In genomic region chr17:51014129-51014528, GRCh38 we compare ENCODE assay signal across 29 cellular contexts.
"Had no signal": no experiment of that assay in that cellular context is flagged by ENCODE, and none has a peak within 500 bp of the region (broad histone marks: within the 10 kb centered on the region; RNA-seq: fewer than 3 reads in every experiment).

No MANE protein-coding gene starts in this region.

- DNase-seq: activated CD4-positive, alpha-beta T cell treated with anti-CD3 and anti-CD28 coated beads for 48 hours; activated CD4-positive, alpha-beta T cell treated with anti-CD3 and anti-CD28 coated beads, Interleukin-2, amount 50 U/mL, for 48 hours; activated CD8-positive, alpha-beta memory T cell treated with anti-CD3 and anti-CD28 coated beads for 24 hours; activated gamma-delta T cell; activated naive CD4-positive, alpha-beta T cell treated with anti-CD3 and anti-CD28 coated beads, Interleukin-2, amount 10 ng/mL, durations not matched to agents 7 days and 5 days; activated naive CD8-positive, alpha-beta T cell treated with anti-CD3 and anti-CD28 coated beads, Interleukin-2, amount 10 ng/mL, durations not matched to agents 7 days and 5 days; brain microvascular endothelial cell; effector CD4-positive, alpha-beta T cell; foreskin melanocyte; islet precursor cell; left cardiac atrium; left ventricle myocardium superior; naive thymus-derived CD8-positive, alpha-beta T cell; nucleus accumbens; posterior cingulate gyrus; right cardiac atrium; stimulated activated CD4-positive, alpha-beta T cell treated with anti-CD3 and anti-CD28 coated beads, Interleukin-15, amount 100 ng/mL, for 24 hours; stimulated activated CD4-positive, alpha-beta T cell treated with anti-CD3 and anti-CD28 coated beads, Interleukin-2, amount 100 ng/mL, for 24 hours; stimulated activated naive CD4-positive, alpha-beta T cell; T-helper 17 cell; T1000; trophoblast cell; WERI-Rb-1 had no signal

- H3K4me1 Mint-ChIP-seq: activated naive CD4-positive, alpha-beta T cell treated with anti-CD3 and anti-CD28 coated beads, Interleukin-2, amount 10 ng/mL, durations not matched to agents 7 days and 5 days had no signal

- H3K9me3 Mint-ChIP-seq: activated naive CD4-positive, alpha-beta T cell treated with anti-CD3 and anti-CD28 coated beads, Interleukin-2, amount 10 ng/mL, durations not matched to agents 7 days and 5 days; activated naive CD8-positive, alpha-beta T cell treated with anti-CD3 and anti-CD28 coated beads, Interleukin-2, amount 10 ng/mL, durations not matched to agents 7 days and 5 days; dendritic cell treated with granulocyte-macrophage colony-stimulating factor and Interleukin-4, amounts not matched to agents 40 ng/mL and 50 ng/mL, for 4 days; naive thymus-derived CD8-positive, alpha-beta T cell; neural crest cell had no signal

- H3K27me3 ChIP-seq: brain microvascular endothelial cell, esophagus muscularis mucosa, vagina had no signal

- H3K27ac Mint-ChIP-seq: activated naive CD4-positive, alpha-beta T cell treated with anti-CD3 and anti-CD28 coated beads, Interleukin-2, amount 10 ng/mL, durations not matched to agents 7 days and 5 days; activated naive CD8-positive, alpha-beta T cell treated with anti-CD3 and anti-CD28 coated beads, Interleukin-2, amount 10 ng/mL, durations not matched to agents 7 days and 5 days had no signal

- H3K27ac ChIP-seq: brain microvascular endothelial cell, esophagus muscularis mucosa, thoracic aorta, vagina, WERI-Rb-1 had no signal

- ATAC-seq: activated CD4-positive, CD25-positive, alpha-beta regulatory T cell treated with anti-CD3 and anti-CD28 coated beads, Interleukin-2, amount 50 U/mL, for 24 hours; left cardiac atrium; left ventricle myocardium superior; naive thymus-derived CD8-positive, alpha-beta T cell; right cardiac atrium; T-helper 17 cell had no signal

- H3K4me3 Mint-ChIP-seq: activated naive CD4-positive, alpha-beta T cell treated with anti-CD3 and anti-CD28 coated beads, Interleukin-2, amount 10 ng/mL, durations not matched to agents 7 days and 5 days; activated naive CD8-positive, alpha-beta T cell treated with anti-CD3 and anti-CD28 coated beads, Interleukin-2, amount 10 ng/mL, durations not matched to agents 7 days and 5 days; dendritic cell treated with granulocyte-macrophage colony-stimulating factor and Interleukin-4, amounts not matched to agents 40 ng/mL and 50 ng/mL, for 4 days; naive thymus-derived CD8-positive, alpha-beta T cell; neural crest cell; T-helper 17 cell had no signal

- H3K4me3 ChIP-seq: esophagus muscularis mucosa, thoracic aorta, vagina had no signal

- H3K9me3 ChIP-seq: esophagus muscularis mucosa, thoracic aorta, vagina had no signal

- H3K27me3 Mint-ChIP-seq: activated naive CD4-positive, alpha-beta T cell treated with anti-CD3 and anti-CD28 coated beads, Interleukin-2, amount 10 ng/mL, durations not matched to agents 7 days and 5 days; activated naive CD8-positive, alpha-beta T cell treated with anti-CD3 and anti-CD28 coated beads, Interleukin-2, amount 10 ng/mL, durations not matched to agents 7 days and 5 days; dendritic cell treated with granulocyte-macrophage colony-stimulating factor and Interleukin-4, amounts not matched to agents 40 ng/mL and 50 ng/mL, for 4 days; naive thymus-derived CD8-positive, alpha-beta T cell; T-helper 17 cell had no signal
